8 cellular contexts compared by ENCODE assay signal in the genomic region with DNA sequence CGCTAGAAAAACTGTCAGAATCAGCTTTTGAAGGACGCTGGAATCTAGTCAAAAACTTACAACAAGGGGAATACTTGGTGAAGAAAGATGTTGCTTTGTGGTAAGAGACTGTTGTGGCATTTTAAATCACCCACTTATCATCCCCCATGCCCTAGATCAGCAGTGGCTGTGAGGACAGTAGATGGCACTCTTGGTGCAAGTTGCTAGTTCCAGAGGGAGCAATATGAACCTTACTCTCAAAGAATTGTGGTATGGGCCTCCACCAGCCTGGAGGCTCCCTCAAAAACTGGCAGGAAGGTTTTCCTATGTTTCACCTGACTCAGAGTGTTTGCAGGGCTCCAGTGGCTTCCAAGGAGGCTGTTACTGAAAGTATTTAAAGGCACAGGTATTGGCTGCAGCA. TPM values are rescaled to one million over a fixed set of nuclear protein-coding genes. Genes with fewer than 3 reads are reported as not detected.
DNase-seq lines count a peak whose midpoint lies in the region; ATAC-seq and TF ChIP-seq lines count a peak whose summit lies in the region.

No MANE protein-coding gene starts in this region.

- POLR2A ChIA-PET in HCT116 (lab: Charles Lee) = no interaction called here
- POLR2A ChIA-PET in PC-3 (lab: Charles Lee; ENCODE audit: unreplicated experiment) = no interaction called here

- ATAC-seq in HCT116 (peak; percentile 80), PC-3 (peak; percentile 94)

- H3K27me3 ChIP-seq in HCT116 (ENCODE audit: insufficient read depth, low read length) (no peaks in the 10 kb centered on the region), PC-3 (ENCODE audit: low read length) (no peaks in the 10 kb centered on the region)

- intact Hi-C loops in HCT116 (cut with micrococcal nuclease) = loop anchor here (1.0 to 10.0 kb wide), 3 partner anchors 74 to 1221 kb away; no protein-coding TSS in a partner anchor
- intact Hi-C loops in PC-3 (cut with micrococcal nuclease) = loop anchor here (1.0 to 5.0 kb wide), 5 partner anchors 37 to 167 kb away; a partner anchor contains a TSS

- TF ChIP-seq CTCF in HCT116 (IDR thresholded peaks at IDR 0.05 in 2 of 3, conservative IDR thresholded peaks at IDR 0.05 in 1 of 3; ENCODE audit: borderline replicate concordance in 1 of 3, insufficient read depth in 1 of 3, low read depth in 2 of 3, low read length in 2 of 3) = peak; percentile 50 to 74 (median 53); a peak in 5 of 6 replicates
- TF ChIP-seq CTCF in PC-3 (conservative IDR thresholded peaks at IDR 0.05; ENCODE audit: low read depth, low read length) = peak; percentile 88

- peak; percentile 66 for DNase-seq in DMS53 (lab: John Stamatoyannopoulos, UW)
- DNase-seq in HCT116 (ENCODE audit: low read depth, low spot score) = peak; percentile 13
- DNase-seq in PC-3 = peak; percentile 83
- DNase-seq in ecto neural progenitor cell (ENCODE audit: low spot score) = peak; percentile 44
- DNase-seq in lung microvascular endothelial cell (ENCODE audit: low read depth in 2 of 2) = peak; percentile 56 to 63
- no peak for DNase-seq in NCI-H2029 treated with DMSO at 0.1 percent for 48 hours (lab: John Stamatoyannopoulos, UW)
- no peak for DNase-seq in GOT3 (lab: John Stamatoyannopoulos, UW)
- DNase-seq in RPMI8226 = no peak

- H3K4me1 ChIP-seq in HCT116 (ENCODE audit: control insufficient read depth in 1 of 2, insufficient read depth in 2 of 2, low read length in 2 of 2) (no peaks in the 10 kb centered on the region), PC-3 (ENCODE audit: insufficient read depth, low read length) (peaks cover 11% of the 10 kb centered on the region)

- CTCF ChIA-PET in HCT116 (lab: Charles Lee) = no interaction called here
- CTCF ChIA-PET in PC-3 (lab: Charles Lee) = no interaction called here

- no peaks in the 10 kb centered on the region for H3F3A ChIP-seq in PC-3 (ENCODE audit: low read length, unreplicated experiment)

- no peaks in the 10 kb centered on the region for H3K79me2 ChIP-seq in HCT116 (ENCODE audit: insufficient read depth, low read length)
- no peaks in the 10 kb centered on the region for H3K79me2 ChIP-seq in PC-3 (ENCODE audit: low read length)

- no peak overlapping the region for H3K9ac ChIP-seq in HCT116 (ENCODE audit: low read length)
- H3K9ac ChIP-seq in PC-3 (ENCODE audit: low read length) = no peak overlapping the region

- no TSS peak for BruUV-seq in HCT116 (replicated peaks; lab: Mats Ljungman, UMichigan)
- no TSS peak for BruUV-seq in PC-3 (replicated peaks; lab: Mats Ljungman, UMichigan)

- peak; percentile 67 for TF ChIP-seq RAD21 in HCT116 (IDR thresholded peaks at IDR 0.05; ENCODE audit: low read depth)

- H2AFZ ChIP-seq in HCT116 (ENCODE audit: low read depth, low read length, poor library complexity, severe bottlenecking) (no peak overlapping the region), PC-3 (ENCODE audit: low read length) (0 out of 2 replicates have a peak overlapping the region, but pooled peaks have one; percentile 2)

- no peak overlapping the region for H3K4me2 ChIP-seq in HCT116 (ENCODE audit: low read length)
- H3K4me2 ChIP-seq in PC-3 (ENCODE audit: low read length) = no peak overlapping the region

- H4K20me1 ChIP-seq in HCT116 (ENCODE audit: insufficient read depth) (no peaks in the 10 kb centered on the region), PC-3 (ENCODE audit: low read length) (no peaks in the 10 kb centered on the region)

- RAD21 ChIA-PET in HCT116 (lab: Charles Lee; ENCODE audit: low non-redundant PET in 1 of 2, low total read pairs in 2 of 2, uncharacterized antibody in 2 of 2, unreplicated experiment in 2 of 2) = no interaction called here

- H3K9me2 ChIP-seq in HCT116 (ENCODE audit: insufficient read depth) (no peaks in the 10 kb centered on the region), PC-3 (replicated peaks; ENCODE audit: low read length) (no peaks in the 10 kb centered on the region)

- TF ChIP-seq POLR2A in HCT116 (IDR thresholded peaks at IDR 0.05; ENCODE audit: borderline replicate concordance, extremely low read depth, insufficient read depth, insufficient read length) = no peak

- H3K27ac ChIP-seq in HCT116 (ENCODE audit: low read depth, low read length) = no peak overlapping the region
- H3K27ac ChIP-seq in PC-3 (ENCODE audit: low read length) = no peak overlapping the region

- no peaks in the 10 kb centered on the region for H3K9me3 ChIP-seq in HCT116 (ENCODE audit: control insufficient read depth in 1 of 2, insufficient read depth in 1 of 2, low read depth in 1 of 2, low read length in 2 of 2)
- H3K9me3 ChIP-seq in PC-3 (ENCODE audit: low read length) = no peaks in the 10 kb centered on the region

- H3K36me3 ChIP-seq in HCT116 (ENCODE audit: control insufficient read depth in 1 of 2, insufficient read depth in 2 of 2, low read length in 2 of 2) (no peaks in the 10 kb centered on the region), PC-3 (ENCODE audit: low read depth, low read length) (no peaks in the 10 kb centered on the region)

- no peak overlapping the region for H3K4me3 ChIP-seq in HCT116 (replicated peaks in 1 of 2; ENCODE audit: low read depth in 1 of 2, low read length in 2 of 2)
- no peak overlapping the region for H3K4me3 ChIP-seq in PC-3 (ENCODE audit: low read length)

TF ChIP-seq in HCT116, 20 proteins besides CTCF, POLR2A, EP300 and RAD21:
- TF ChIP-seq ZNF274 (IDR thresholded peaks at IDR 0.05; ENCODE audit: low read depth, low read length) (no peak), ZFX (IDR thresholded peaks at IDR 0.05) (no peak), CBX3 (IDR thresholded peaks at IDR 0.05; ENCODE audit: low read depth) (no peak), FOSL1 (IDR thresholded peaks at IDR 0.05; ENCODE audit: low read depth) (no peak), EGR1 (IDR thresholded peaks at IDR 0.05; ENCODE audit: low read depth) (no peak), POLR2AphosphoS5 (IDR thresholded peaks at IDR 0.05; ENCODE audit: low read depth, low read length) (no peak), ELF1 (IDR thresholded peaks at IDR 0.05; ENCODE audit: borderline replicate concordance, low read depth) (no peak)
- TF ChIP-seq, protein P1, sequence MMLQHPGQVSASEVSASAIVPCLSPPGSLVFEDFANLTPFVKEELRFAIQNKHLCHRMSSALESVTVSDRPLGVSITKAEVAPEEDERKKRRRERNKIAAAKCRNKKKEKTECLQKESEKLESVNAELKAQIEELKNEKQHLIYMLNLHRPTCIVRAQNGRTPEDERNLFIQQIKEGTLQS (IDR thresholded peaks at IDR 0.05) = no peak

RNA-seq across cellular contexts. Expression of a gene that starts 37.7 kb away (rescaled TPM):
- total RNA-seq in HCT116 (2021; ENCODE audit: unreplicated experiment) (0.32 TPM), PC-3 (2014; rRNA removed) (8.5 and 11.1 TPM in 2 replicates), lung microvascular endothelial cell (0.44 and 0.60 TPM in 2 replicates)
- polyA plus RNA-seq in HCT116 (2012) = 0.05 and 0.08 TPM in 2 replicates

Comparison
In these comparisons a context has a peak if more than half of its experiments do, and no peak if none do; other contexts are left out.
1. DNase-seq: peak in DMS53 (single experiment), HCT116 (single experiment), PC-3 (single experiment), ecto neural progenitor cell (single experiment) and lung microvascular endothelial cell (2 of 2); none in NCI-H2029 treated with DMSO at 0.1 percent for 48 hours (single experiment), GOT3 (single experiment) and RPMI8226 (single experiment).